In the genomic region with DNA sequence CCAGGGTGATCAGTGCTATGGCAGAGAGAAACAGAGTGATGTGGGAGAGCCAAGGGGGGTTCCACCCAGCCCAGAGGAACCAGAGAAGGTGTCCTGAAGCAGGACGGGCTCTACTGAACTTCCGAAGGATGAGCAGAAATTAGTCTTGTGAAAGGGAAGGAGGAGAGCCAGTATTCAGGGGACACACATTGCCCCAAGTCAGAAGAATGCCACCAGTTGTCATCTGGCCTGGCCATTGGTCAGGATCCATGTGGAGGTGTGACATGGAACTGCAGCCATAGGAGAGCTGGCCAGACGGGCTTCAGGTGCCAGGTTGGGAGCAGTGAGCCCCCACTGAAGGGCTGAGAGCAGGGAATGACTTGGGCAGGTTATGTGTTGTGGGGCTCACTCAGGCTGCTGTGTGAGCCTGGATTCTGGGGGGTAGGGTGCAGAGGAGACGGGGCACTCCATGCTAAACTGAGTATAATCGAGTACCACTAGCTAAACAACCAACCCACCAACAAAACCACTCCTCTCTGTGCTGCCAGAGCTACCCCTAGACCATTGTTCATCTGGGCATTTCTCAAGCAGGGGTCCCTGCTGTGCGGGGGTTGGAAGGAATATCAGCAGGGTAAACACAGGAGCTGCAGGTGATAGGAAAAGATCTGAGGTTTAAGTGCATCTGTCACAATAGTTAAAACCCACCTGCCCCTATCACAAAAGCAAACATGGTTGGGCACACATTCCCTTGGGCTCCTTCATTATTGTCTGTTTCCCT, we compare ENCODE assay signal across 1 cellular context.
TF ChIP-seq lines count a peak whose summit lies in the region.

No MANE protein-coding gene starts in this region.

TF ChIP-seq in H1, 55 proteins besides CTCF, POLR2A, EP300 and RAD21:
- TF ChIP-seq FOSL1 (IDR thresholded peaks at IDR 0.05; ENCODE audit: insufficient read depth, low read depth, low read length) (no peak), CBX8 (IDR thresholded peaks at IDR 0.05; ENCODE audit: borderline replicate concordance, low read depth, low read length) (no peak), KDM4A (IDR thresholded peaks at IDR 0.05; ENCODE audit: low read depth, low read length, severe bottlenecking) (no peak), SIRT6 (IDR thresholded peaks at IDR 0.05; ENCODE audit: low read length) (no peak), SP4 (IDR thresholded peaks at IDR 0.05; ENCODE audit: low read length) (no peak), SIX5 (IDR thresholded peaks at IDR 0.05; ENCODE audit: low read depth, low read length) (no peak), TEAD4 (IDR thresholded peaks at IDR 0.05; ENCODE audit: low read depth, low read length) (no peak), POLR2AphosphoS5 (IDR thresholded peaks at IDR 0.05; ENCODE audit: low read depth, low read length) (no peak), CTBP2 (IDR thresholded peaks at IDR 0.05; ENCODE audit: borderline replicate concordance, insufficient read depth, insufficient read length, low read length) (no peak), SRF (IDR thresholded peaks at IDR 0.05; ENCODE audit: low read depth, low read length) (no peak), BRCA1 (IDR thresholded peaks at IDR 0.05; ENCODE audit: low read depth, low read length) (no peak), ASH2L (IDR thresholded peaks at IDR 0.05; ENCODE audit: low read length) (no peak), HDAC6 (IDR thresholded peaks at IDR 0.05; ENCODE audit: low read depth, low read length) (no peak), YY1 (IDR thresholded peaks at IDR 0.05; ENCODE audit: low read depth, low read length) (no peak)
- TF ChIP-seq, protein P1, sequence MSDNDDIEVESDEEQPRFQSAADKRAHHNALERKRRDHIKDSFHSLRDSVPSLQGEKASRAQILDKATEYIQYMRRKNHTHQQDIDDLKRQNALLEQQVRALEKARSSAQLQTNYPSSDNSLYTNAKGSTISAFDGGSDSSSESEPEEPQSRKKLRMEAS (IDR thresholded peaks at IDR 0.05): no peak
- TF ChIP-seq, protein P2, sequence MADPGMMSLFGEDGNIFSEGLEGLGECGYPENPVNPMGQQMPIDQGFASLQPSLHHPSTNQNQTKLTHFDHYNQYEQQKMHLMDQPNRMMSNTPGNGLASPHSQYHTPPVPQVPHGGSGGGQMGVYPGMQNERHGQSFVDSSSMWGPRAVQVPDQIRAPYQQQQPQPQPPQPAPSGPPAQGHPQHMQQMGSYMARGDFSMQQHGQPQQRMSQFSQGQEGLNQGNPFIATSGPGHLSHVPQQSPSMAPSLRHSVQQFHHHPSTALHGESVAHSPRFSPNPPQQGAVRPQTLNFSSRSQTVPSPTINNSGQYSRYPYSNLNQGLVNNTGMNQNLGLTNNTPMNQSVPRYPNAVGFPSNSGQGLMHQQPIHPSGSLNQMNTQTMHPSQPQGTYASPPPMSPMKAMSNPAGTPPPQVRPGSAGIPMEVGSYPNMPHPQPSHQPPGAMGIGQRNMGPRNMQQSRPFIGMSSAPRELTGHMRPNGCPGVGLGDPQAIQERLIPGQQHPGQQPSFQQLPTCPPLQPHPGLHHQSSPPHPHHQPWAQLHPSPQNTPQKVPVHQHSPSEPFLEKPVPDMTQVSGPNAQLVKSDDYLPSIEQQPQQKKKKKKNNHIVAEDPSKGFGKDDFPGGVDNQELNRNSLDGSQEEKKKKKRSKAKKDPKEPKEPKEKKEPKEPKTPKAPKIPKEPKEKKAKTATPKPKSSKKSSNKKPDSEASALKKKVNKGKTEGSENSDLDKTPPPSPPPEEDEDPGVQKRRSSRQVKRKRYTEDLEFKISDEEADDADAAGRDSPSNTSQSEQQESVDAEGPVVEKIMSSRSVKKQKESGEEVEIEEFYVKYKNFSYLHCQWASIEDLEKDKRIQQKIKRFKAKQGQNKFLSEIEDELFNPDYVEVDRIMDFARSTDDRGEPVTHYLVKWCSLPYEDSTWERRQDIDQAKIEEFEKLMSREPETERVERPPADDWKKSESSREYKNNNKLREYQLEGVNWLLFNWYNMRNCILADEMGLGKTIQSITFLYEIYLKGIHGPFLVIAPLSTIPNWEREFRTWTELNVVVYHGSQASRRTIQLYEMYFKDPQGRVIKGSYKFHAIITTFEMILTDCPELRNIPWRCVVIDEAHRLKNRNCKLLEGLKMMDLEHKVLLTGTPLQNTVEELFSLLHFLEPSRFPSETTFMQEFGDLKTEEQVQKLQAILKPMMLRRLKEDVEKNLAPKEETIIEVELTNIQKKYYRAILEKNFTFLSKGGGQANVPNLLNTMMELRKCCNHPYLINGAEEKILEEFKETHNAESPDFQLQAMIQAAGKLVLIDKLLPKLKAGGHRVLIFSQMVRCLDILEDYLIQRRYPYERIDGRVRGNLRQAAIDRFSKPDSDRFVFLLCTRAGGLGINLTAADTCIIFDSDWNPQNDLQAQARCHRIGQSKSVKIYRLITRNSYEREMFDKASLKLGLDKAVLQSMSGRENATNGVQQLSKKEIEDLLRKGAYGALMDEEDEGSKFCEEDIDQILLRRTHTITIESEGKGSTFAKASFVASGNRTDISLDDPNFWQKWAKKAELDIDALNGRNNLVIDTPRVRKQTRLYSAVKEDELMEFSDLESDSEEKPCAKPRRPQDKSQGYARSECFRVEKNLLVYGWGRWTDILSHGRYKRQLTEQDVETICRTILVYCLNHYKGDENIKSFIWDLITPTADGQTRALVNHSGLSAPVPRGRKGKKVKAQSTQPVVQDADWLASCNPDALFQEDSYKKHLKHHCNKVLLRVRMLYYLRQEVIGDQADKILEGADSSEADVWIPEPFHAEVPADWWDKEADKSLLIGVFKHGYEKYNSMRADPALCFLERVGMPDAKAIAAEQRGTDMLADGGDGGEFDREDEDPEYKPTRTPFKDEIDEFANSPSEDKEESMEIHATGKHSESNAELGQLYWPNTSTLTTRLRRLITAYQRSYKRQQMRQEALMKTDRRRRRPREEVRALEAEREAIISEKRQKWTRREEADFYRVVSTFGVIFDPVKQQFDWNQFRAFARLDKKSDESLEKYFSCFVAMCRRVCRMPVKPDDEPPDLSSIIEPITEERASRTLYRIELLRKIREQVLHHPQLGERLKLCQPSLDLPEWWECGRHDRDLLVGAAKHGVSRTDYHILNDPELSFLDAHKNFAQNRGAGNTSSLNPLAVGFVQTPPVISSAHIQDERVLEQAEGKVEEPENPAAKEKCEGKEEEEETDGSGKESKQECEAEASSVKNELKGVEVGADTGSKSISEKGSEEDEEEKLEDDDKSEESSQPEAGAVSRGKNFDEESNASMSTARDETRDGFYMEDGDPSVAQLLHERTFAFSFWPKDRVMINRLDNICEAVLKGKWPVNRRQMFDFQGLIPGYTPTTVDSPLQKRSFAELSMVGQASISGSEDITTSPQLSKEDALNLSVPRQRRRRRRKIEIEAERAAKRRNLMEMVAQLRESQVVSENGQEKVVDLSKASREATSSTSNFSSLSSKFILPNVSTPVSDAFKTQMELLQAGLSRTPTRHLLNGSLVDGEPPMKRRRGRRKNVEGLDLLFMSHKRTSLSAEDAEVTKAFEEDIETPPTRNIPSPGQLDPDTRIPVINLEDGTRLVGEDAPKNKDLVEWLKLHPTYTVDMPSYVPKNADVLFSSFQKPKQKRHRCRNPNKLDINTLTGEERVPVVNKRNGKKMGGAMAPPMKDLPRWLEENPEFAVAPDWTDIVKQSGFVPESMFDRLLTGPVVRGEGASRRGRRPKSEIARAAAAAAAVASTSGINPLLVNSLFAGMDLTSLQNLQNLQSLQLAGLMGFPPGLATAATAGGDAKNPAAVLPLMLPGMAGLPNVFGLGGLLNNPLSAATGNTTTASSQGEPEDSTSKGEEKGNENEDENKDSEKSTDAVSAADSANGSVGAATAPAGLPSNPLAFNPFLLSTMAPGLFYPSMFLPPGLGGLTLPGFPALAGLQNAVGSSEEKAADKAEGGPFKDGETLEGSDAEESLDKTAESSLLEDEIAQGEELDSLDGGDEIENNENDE (IDR thresholded peaks at IDR 0.05; ENCODE audit: insufficient replicate concordance, low read length): no peak
TF ChIP-seq in H1: peak in this region for 0.
